Comparison of ENCODE assay signal across 8 cellular contexts in the genomic region with DNA sequence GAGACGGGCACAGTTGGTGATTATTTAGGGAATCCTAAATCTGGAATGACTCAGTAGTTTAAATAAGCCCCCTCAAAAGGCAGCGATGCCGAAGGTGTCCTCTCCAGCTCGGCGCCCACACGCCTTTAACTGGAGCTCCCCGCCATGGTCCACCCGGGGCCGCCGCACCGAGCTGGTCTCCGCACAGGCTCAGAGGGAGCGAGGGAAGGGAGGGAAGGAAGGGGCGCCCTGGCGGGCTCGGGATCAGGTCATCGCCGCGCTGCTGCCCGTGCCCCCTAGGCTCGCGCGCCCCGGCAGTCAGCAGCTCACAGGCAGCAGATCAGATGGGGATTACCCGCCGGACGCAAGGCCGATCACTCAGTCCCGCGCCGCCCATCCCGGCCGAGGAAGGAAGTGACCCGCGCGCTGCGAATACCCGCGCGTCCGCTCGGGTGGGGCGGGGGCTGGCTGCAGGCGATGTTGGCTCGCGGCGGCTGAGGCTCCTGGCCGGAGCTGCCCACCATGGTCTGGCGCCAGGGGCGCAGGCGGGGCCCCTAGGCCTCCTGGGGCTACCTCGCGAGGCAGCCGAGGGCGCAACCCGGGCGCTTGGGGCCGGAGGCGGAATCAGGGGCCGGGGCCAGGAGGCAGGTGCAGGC.
DNase-seq lines count a peak whose midpoint lies in the region; ATAC-seq and TF ChIP-seq lines count a peak whose summit lies in the region.

No MANE protein-coding gene starts in this region.

- H3K4me2 ChIP-seq in GM23248 (ENCODE audit: unreplicated experiment) (no peak overlapping the region), PC-9 (peak overlapping the region; percentile 80)

- H2AFZ ChIP-seq in GM23248 = peak overlapping the region; percentile 41; the same call in 1 of the 2 replicates
- peak overlapping the region; percentile 71 for H2AFZ ChIP-seq in PC-9

- CTCF ChIA-PET in Calu3 (lab: Charles Lee) (interaction anchor here (0.6 to 3.0 kb wide), 4 partner anchors 13 to 777 kb away, joined by 3 to 24 read pairs (median 4); no protein-coding TSS in a partner anchor), PC-9 (lab: Charles Lee) (no interaction called here)

- TF ChIP-seq CTCF in Calu3 (IDR thresholded peaks at IDR 0.05; ENCODE audit: unreplicated experiment) (no peak), PC-9 (conservative IDR thresholded peaks at IDR 0.05) (no peak)

- in situ Hi-C loops in GM23248 (cut with MboI) = no loop called here

- H3K36me3 ChIP-seq in GM23248 (ENCODE audit: low read depth) (no peaks in the 10 kb centered on the region), PC-9 (ENCODE audit: low read depth) (no peaks in the 10 kb centered on the region)

- H3K9ac ChIP-seq in GM23248 = no peak overlapping the region

- H3K27me3 ChIP-seq in GM23248 (replicated peaks; ENCODE audit: insufficient read depth) (peaks cover 35% of the 10 kb centered on the region), PC-9 (ENCODE audit: insufficient read depth, low read depth) (no peaks in the 10 kb centered on the region)

- H3K27ac ChIP-seq in GM23248 (no peak overlapping the region), PC-9 (no peak overlapping the region)

- H3K4me3 ChIP-seq in GM23248 = peak overlapping the region; percentile 47
- peak overlapping the region; percentile 66 for H3K4me3 ChIP-seq in PC-9

- H3K79me2 ChIP-seq in GM23248 (ENCODE audit: insufficient read depth) (no peaks in the 10 kb centered on the region), PC-9 (ENCODE audit: low read depth) (no peaks in the 10 kb centered on the region)

- H3K9me3 ChIP-seq in GM23248 (ENCODE audit: low read depth) (no peaks in the 10 kb centered on the region), PC-9 (ENCODE audit: insufficient read depth, low read depth) (peaks cover under 1% of the 10 kb centered on the region; the same call in 1 of the 2 replicates)

- H3F3A ChIP-seq in GM23248 (ENCODE audit: insufficient read depth) = no peaks in the 10 kb centered on the region
- no peaks in the 10 kb centered on the region for H3F3A ChIP-seq in PC-9 (ENCODE audit: insufficient read depth, low read depth)

- peaks cover 10% of the 10 kb centered on the region for H3K9me3 Mint-ChIP-seq in Calu3 (ENCODE audit: low read depth, unreplicated experiment)

- 2% methylated on average over 37 to 60 of the region's 60 CpGs for WGBS in GM23248 (ENCODE audit: low coverage in 1 of 2, low lambda C conversion rate in 2 of 2, missing lambda C conversion rate in 2 of 2), 2 experiments

- H3K9me2 ChIP-seq in GM23248 (ENCODE audit: insufficient read depth) = no peaks in the 10 kb centered on the region
- no peaks in the 10 kb centered on the region for H3K9me2 ChIP-seq in PC-9 (ENCODE audit: insufficient read depth)

- POLR2A ChIA-PET in PC-9 (lab: Charles Lee; ENCODE audit: unreplicated experiment) = no interaction called here

- peak overlapping the region; percentile 80 for H3K4me3 Mint-ChIP-seq in Calu3 (ENCODE audit: low read depth, unreplicated experiment)

- ATAC-seq in GM21825 (IDR thresholded peaks at IDR 0.05; ENCODE audit: unreplicated experiment) (no peak), HG03045 (IDR thresholded peaks at IDR 0.05; ENCODE audit: unreplicated experiment) (no peak)

- H3K4me1 ChIP-seq in GM23248 (ENCODE audit: insufficient read depth) (no peaks in the 10 kb centered on the region), PC-9 (replicated peaks; ENCODE audit: insufficient read depth) (no peaks in the 10 kb centered on the region)

- H3K27ac Mint-ChIP-seq in Calu3 (ENCODE audit: unreplicated experiment) = no peak overlapping the region

- peaks cover 12% of the 10 kb centered on the region for H3K36me3 Mint-ChIP-seq in Calu3 (ENCODE audit: insufficient read depth, unreplicated experiment)

- intact Hi-C loops in Calu3 (cut with micrococcal nuclease; ENCODE audit: unreplicated experiment) = no loop called here
- intact Hi-C loops in PC-9 (cut with micrococcal nuclease; ENCODE audit: unreplicated experiment) = no loop called here
- intact Hi-C loops in posterior vena cava (cut with DNase I) = no loop called here

- H3K4me1 Mint-ChIP-seq in Calu3 (ENCODE audit: low read depth, unreplicated experiment) = peaks cover 21% of the 10 kb centered on the region

- H4K20me1 ChIP-seq in GM23248 (ENCODE audit: insufficient read depth) (no peaks in the 10 kb centered on the region), PC-9 (ENCODE audit: insufficient read depth) (no peaks in the 10 kb centered on the region)

- BruUV-seq in Calu3 (replicated peaks; lab: Mats Ljungman, UMichigan) (no TSS peak), PC-9 (replicated peaks; lab: Mats Ljungman, UMichigan) (no TSS peak)

- H3K27me3 Mint-ChIP-seq in Calu3 (ENCODE audit: unreplicated experiment) = no peaks in the 10 kb centered on the region

- DNase-seq in Calu3 (peak; percentile 60), GM23248 (peak; percentile 28), PC-9 (peak; percentile 41 to 64), germinal center (ENCODE audit: low spot score) (peak; percentile 14), posterior vena cava (ENCODE audit: low spot score) (peak; percentile 77), SW480 (ENCODE audit: low spot score) (no peak)
